In the genomic region with DNA sequence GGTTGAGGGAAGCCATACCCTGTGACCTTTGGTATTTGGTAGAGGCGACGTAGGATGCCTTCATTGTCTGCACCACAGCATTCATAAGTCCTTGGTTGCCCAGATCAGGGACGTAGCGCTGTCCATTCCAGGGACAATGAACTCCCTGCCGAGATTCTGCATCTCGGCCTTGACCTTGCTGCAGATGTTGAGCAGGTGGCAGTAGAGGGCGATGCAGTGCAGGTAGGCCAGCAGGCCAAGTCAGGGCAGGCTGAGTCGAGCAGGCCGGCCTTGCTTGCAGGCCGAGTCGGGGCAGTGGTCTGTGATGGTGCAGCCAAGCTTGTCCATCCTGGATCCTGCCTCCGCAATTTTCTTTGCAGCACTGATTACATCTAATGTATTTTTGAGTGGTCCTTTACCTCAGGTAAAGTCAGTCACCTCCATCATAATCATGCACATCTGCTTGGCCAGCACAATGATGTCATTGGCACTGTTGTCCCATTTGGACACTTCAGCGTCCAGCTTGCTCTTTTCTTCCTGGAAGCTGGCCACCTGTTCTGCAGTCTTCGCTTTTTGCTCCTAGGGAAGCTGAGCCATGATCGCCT, we compare ENCODE assay signal across 1 cellular context.
TF ChIP-seq lines count a peak whose summit lies in the region.

No MANE protein-coding gene starts in this region.

TF ChIP-seq in IMR-90, 13 proteins besides CTCF, POLR2A, EP300 and RAD21 (continued from another document):
- TF ChIP-seq SMC3 (IDR thresholded peaks at IDR 0.05; ENCODE audit: low read depth, low read length) = no peak
- TF ChIP-seq, protein P1, sequence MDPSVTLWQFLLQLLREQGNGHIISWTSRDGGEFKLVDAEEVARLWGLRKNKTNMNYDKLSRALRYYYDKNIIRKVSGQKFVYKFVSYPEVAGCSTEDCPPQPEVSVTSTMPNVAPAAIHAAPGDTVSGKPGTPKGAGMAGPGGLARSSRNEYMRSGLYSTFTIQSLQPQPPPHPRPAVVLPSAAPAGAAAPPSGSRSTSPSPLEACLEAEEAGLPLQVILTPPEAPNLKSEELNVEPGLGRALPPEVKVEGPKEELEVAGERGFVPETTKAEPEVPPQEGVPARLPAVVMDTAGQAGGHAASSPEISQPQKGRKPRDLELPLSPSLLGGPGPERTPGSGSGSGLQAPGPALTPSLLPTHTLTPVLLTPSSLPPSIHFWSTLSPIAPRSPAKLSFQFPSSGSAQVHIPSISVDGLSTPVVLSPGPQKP (IDR thresholded peaks at IDR 0.05; ENCODE audit: borderline replicate concordance, low read depth, low read length) = no peak
- no peak for TF ChIP-seq CHD1 (IDR thresholded peaks at IDR 0.05; ENCODE audit: low read depth, low read length)
- no peak for TF ChIP-seq MAFK (IDR thresholded peaks at IDR 0.05; ENCODE audit: low read depth, low read length)
- no peak for TF ChIP-seq FOS (IDR thresholded peaks at IDR 0.05; ENCODE audit: low read depth, low read length)
- no peak for TF ChIP-seq MAZ (IDR thresholded peaks at IDR 0.05; ENCODE audit: borderline replicate concordance, low read depth, low read length)
- TF ChIP-seq MXI1 (IDR thresholded peaks at IDR 0.05; ENCODE audit: borderline replicate concordance, low read depth, low read length) = no peak
- TF ChIP-seq, protein P2, sequence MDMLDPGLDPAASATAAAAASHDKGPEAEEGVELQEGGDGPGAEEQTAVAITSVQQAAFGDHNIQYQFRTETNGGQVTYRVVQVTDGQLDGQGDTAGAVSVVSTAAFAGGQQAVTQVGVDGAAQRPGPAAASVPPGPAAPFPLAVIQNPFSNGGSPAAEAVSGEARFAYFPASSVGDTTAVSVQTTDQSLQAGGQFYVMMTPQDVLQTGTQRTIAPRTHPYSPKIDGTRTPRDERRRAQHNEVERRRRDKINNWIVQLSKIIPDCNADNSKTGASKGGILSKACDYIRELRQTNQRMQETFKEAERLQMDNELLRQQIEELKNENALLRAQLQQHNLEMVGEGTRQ (IDR thresholded peaks at IDR 0.05; ENCODE audit: low read depth, low read length) = no peak
- no peak for TF ChIP-seq RCOR1 (IDR thresholded peaks at IDR 0.05; ENCODE audit: insufficient replicate concordance, low read length)
- TF ChIP-seq NFE2L2 (IDR thresholded peaks at IDR 0.05; ENCODE audit: low read depth, low read length) = no peak
- TF ChIP-seq RFX5 (IDR thresholded peaks at IDR 0.05; ENCODE audit: low read depth, low read length) = no peak
